Comparison of ENCODE assay signal across 1 cellular context in the genomic region with DNA sequence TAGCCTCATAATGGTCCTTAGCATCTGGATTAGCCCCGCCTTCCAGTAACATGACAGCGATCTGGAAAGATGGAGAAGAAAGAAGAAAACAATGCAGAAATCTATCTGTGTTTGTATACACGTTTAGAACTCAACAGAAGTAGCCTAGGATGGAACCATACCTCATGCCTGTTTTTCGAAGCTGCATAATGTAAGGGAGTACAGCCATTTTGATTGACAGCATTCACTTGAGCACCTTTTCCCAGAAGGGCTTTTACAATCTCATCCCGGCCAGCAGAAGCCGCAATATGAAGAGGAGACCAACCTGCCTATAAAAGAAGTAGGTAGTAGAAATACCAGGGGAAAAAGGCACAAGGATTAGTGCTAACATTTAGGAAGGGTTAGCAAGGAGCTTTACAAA.
TF ChIP-seq lines count a peak whose summit lies in the region.

No MANE protein-coding gene starts in this region.

TF ChIP-seq in endothelial cell of umbilical vein, 7 proteins besides CTCF, POLR2A, EP300 and RAD21:
- TF ChIP-seq MYC (IDR thresholded peaks at IDR 0.05; ENCODE audit: low read depth, low read length) (no peak), FOS (IDR thresholded peaks at IDR 0.05; ENCODE audit: borderline replicate concordance, insufficient read depth, low read length) (no peak), JUN (IDR thresholded peaks at IDR 0.05; ENCODE audit: borderline replicate concordance, insufficient read depth, insufficient read length, low read depth) (no peak), GATA2 (IDR thresholded peaks at IDR 0.05; ENCODE audit: insufficient read depth, insufficient read length, low read depth, low read length) (no peak), POLR2AphosphoS5 (IDR thresholded peaks at IDR 0.05; ENCODE audit: insufficient read depth, low read depth, low read length) (no peak), EZH2 (IDR thresholded peaks at IDR 0.05; ENCODE audit: borderline replicate concordance, low read depth, low read length, severe bottlenecking) (no peak)
- TF ChIP-seq, protein P1, sequence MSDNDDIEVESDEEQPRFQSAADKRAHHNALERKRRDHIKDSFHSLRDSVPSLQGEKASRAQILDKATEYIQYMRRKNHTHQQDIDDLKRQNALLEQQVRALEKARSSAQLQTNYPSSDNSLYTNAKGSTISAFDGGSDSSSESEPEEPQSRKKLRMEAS (IDR thresholded peaks at IDR 0.05; ENCODE audit: insufficient read depth, insufficient read length) = no peak
TF ChIP-seq in endothelial cell of umbilical vein: peak in this region for 0.
